ENCODE assay signal across 15 cellular contexts in the genomic region with DNA sequence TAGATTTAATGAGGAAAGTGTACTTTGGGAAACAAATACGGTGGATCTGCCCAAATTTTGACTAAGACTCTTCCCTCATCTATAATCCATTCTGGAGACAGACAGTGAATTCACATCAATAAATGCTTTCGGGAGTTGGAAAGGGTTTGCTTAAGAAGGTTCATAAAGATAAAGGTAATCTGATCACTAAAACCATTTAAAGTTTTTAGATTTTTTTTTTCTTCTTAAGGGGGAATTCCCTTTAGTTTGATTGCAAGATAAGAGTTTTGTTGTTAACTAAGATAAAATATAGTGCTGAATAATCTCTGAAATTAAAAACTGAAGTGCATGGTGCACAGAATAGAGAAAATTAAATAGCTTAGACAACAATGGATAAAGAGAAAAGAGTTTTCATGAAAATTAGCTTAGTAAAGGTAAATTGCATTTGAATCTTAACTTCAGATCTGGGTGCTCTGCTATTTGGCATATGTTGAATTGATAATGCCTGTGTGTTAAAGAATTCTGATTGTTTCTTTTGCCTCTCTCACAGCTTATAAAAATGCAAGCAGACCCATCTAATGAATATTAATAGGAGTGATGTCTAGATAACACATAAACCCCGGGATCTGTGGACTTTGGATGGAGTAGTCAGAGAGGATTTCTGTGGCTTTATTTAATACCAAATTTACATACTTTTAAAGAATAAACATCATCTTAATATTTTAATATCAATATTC.
DNase-seq lines count a peak whose midpoint lies in the region; ATAC-seq and TF ChIP-seq lines count a peak whose summit lies in the region.
"Had no signal": no experiment of that assay in that cellular context is flagged by ENCODE, and none has a peak within 500 bp of the region (broad histone marks: within the 10 kb centered on the region; RNA-seq: fewer than 3 reads in every experiment).

No MANE protein-coding gene starts in this region.

- H3K27me3 Mint-ChIP-seq in GM23338 (ENCODE audit: insufficient read depth, low read depth, poor library complexity) (no peaks in the 10 kb centered on the region), T-helper 17 cell (no peaks in the 10 kb centered on the region)

- DNase-seq in GM23338 (ENCODE audit: low spot score) = no peak
- DNase-seq in NCI-H526 (lab: John Stamatoyannopoulos, UW) = peak; percentile 33 to 55
- DNase-seq in smooth muscle cell (lab: John Stamatoyannopoulos, UW; ENCODE audit: unreplicated experiment) = no peak
- DNase-seq in T-helper 17 cell = no peak
- DNase-seq in neuronal stem cell (ENCODE audit: low spot score) = no peak
- no peak for DNase-seq in epidermal melanocyte (ENCODE audit: insufficient read length, low spot score)
- DNase-seq: DMS153, HFFc6, KBM-7, NCI-H1436 treated with DMSO at 0.1 percent for 48 hours, NCI-H2029 treated with DMSO at 0.1 percent for 48 hours, NCI-H2171 treated with DMSO at 0.1 percent for 48 hours, NCI-H446 treated with DMSO at 0.1 percent for 48 hours had no signal

- H3K4ac ChIP-seq in neuronal stem cell (ENCODE audit: low read length) = no peak overlapping the region

- H3K23ac ChIP-seq in neuronal stem cell (ENCODE audit: low read depth, low read length, poor library complexity) = no peak overlapping the region

- H3K79me1 ChIP-seq in neuronal stem cell (ENCODE audit: low read depth, low read length) = no peaks in the 10 kb centered on the region

- H3K36me3 ChIP-seq in GM23338 (ENCODE audit: insufficient read depth) (no peaks in the 10 kb centered on the region), muscle layer of colon (ENCODE audit: insufficient read depth, low read length) (peaks cover 8% of the 10 kb centered on the region), smooth muscle cell (ENCODE audit: low read depth) (no peaks in the 10 kb centered on the region), neuronal stem cell (replicated peaks in 1 of 2; ENCODE audit: control insufficient read depth in 2 of 2, insufficient read depth in 2 of 2, low read length in 2 of 2) (no peaks in the 10 kb centered on the region)

- 19% methylated on average over 3 of the region's 3 CpGs for WGBS in smooth muscle cell (ENCODE audit: low lambda C conversion rate)
- no CpG with 5 or more reads among the region's 3 CpGs for WGBS in neuronal stem cell (ENCODE audit: extremely low coverage in 2 of 2, insufficient read length in 2 of 2, insufficient replicate concordance in 1 of 2), 2 donors

- no peak overlapping the region for H2AK5ac ChIP-seq in neuronal stem cell (ENCODE audit: low read depth, low read length)

- TF ChIP-seq CTCF in GM23338 (conservative IDR thresholded peaks at IDR 0.05; ENCODE audit: low read depth in 2 of 2) (no peak), smooth muscle cell (IDR thresholded peaks at IDR 0.05; ENCODE audit: borderline replicate concordance, insufficient read depth, poor library complexity, severe bottlenecking) (no peak)

- H3K9ac ChIP-seq in muscle layer of colon (ENCODE audit: low read length) = no peak overlapping the region
- no peak overlapping the region for H3K9ac ChIP-seq in smooth muscle cell (ENCODE audit: low read depth)
- no peak overlapping the region for H3K9ac ChIP-seq in neuronal stem cell (ENCODE audit: low read depth, low read length, poor library complexity)

- H2AFZ ChIP-seq in GM23338 (0 out of 2 replicates have a peak overlapping the region, but pooled peaks have one; percentile 8), smooth muscle cell (ENCODE audit: low read depth) (no peak overlapping the region), neuronal stem cell (ENCODE audit: low read length) (no peak overlapping the region)

- H3K9me2 ChIP-seq in GM23338 (ENCODE audit: insufficient read depth) = no peaks in the 10 kb centered on the region

- H3K4me1 ChIP-seq in GM23338 (ENCODE audit: insufficient read depth) (peaks cover 18% of the 10 kb centered on the region), muscle layer of colon (ENCODE audit: insufficient read depth, low read length) (peaks cover 88% of the 10 kb centered on the region), smooth muscle cell (ENCODE audit: low read depth) (peaks cover 39% of the 10 kb centered on the region), neuronal stem cell (ENCODE audit: control insufficient read depth in 2 of 2, insufficient read depth in 1 of 2, low read depth in 1 of 2, low read length in 2 of 2) (peaks cover 2 to 31% of the 10 kb centered on the region in 2 donors)

- no peak overlapping the region for H3K27ac Mint-ChIP-seq in GM23338
- H3K27ac Mint-ChIP-seq in T-helper 17 cell = no peak overlapping the region

- no peaks in the 10 kb centered on the region for H4K20me1 ChIP-seq in GM23338 (replicated peaks; ENCODE audit: insufficient read depth)
- H4K20me1 ChIP-seq in smooth muscle cell (ENCODE audit: low read depth) = peaks cover 7% of the 10 kb centered on the region

- H3K79me2 ChIP-seq in GM23338 (replicated peaks; ENCODE audit: insufficient read depth) (no peaks in the 10 kb centered on the region), smooth muscle cell (ENCODE audit: low read depth) (no peaks in the 10 kb centered on the region)

- no peak overlapping the region for H4K8ac ChIP-seq in neuronal stem cell (ENCODE audit: low read depth, low read length)

- no peak overlapping the region for H2BK5ac ChIP-seq in neuronal stem cell (ENCODE audit: low read length)

- H3K36me3 Mint-ChIP-seq in GM23338 (ENCODE audit: low read depth) (no peaks in the 10 kb centered on the region), T-helper 17 cell (ENCODE audit: low read depth) (no peaks in the 10 kb centered on the region)

- H3K27ac ChIP-seq in GM23338 (ENCODE audit: low read depth) = no peak overlapping the region
- peak overlapping the region; percentile 47 for H3K27ac ChIP-seq in muscle layer of colon (ENCODE audit: low read depth, low read length)
- no peak overlapping the region for H3K27ac ChIP-seq in smooth muscle cell (ENCODE audit: low read depth)
- H3K27ac ChIP-seq in neuronal stem cell (replicated peaks; ENCODE audit: low read length) = no peak overlapping the region
- H3K27ac ChIP-seq: C4-2B had no signal

- H3K4me2 ChIP-seq in GM23338 (no peak overlapping the region), smooth muscle cell (peak overlapping the region; percentile 4), neuronal stem cell (ENCODE audit: insufficient read depth, low read length, poor library complexity, severe bottlenecking) (no peak overlapping the region)

- no peak overlapping the region for H2BK120ac ChIP-seq in neuronal stem cell (ENCODE audit: low read depth, low read length)

- no peaks in the 10 kb centered on the region for H3F3A ChIP-seq in GM23338 (replicated peaks; ENCODE audit: low read depth)
- H3F3A ChIP-seq in smooth muscle cell (ENCODE audit: low read depth) = no peaks in the 10 kb centered on the region

- H2BK12ac ChIP-seq in neuronal stem cell (ENCODE audit: low read length) = no peak overlapping the region

- no peak overlapping the region for H3K14ac ChIP-seq in neuronal stem cell (ENCODE audit: low read length)

- H2BK15ac ChIP-seq in neuronal stem cell (ENCODE audit: low read length) = no peak overlapping the region

- ATAC-seq in GM23338 = no peak
- ATAC-seq in T-helper 17 cell = no peak

- H3K27me3 ChIP-seq in GM23338 (ENCODE audit: insufficient read depth) (no peaks in the 10 kb centered on the region), muscle layer of colon (ENCODE audit: control insufficient read depth in 1 of 2, insufficient read depth in 2 of 2, low read length in 2 of 2) (no peaks in the 10 kb centered on the region), smooth muscle cell (ENCODE audit: low read depth) (no peaks in the 10 kb centered on the region), neuronal stem cell (ENCODE audit: control insufficient read depth in 3 of 3, insufficient read depth in 3 of 3, low read depth in 1 of 3, low read length in 3 of 3) (no peaks in the 10 kb centered on the region)

- H3K4me3 ChIP-seq in GM23338 (no peak overlapping the region), muscle layer of colon (ENCODE audit: low read depth in 1 of 2, low read length in 2 of 2) (no peak overlapping the region), smooth muscle cell (no peak overlapping the region), neuronal stem cell (ENCODE audit: low read length in 2 of 2) (no peak overlapping the region)

- H4K91ac ChIP-seq in neuronal stem cell (ENCODE audit: low read depth, low read length, poor library complexity) = no peak overlapping the region

- H3K4me1 Mint-ChIP-seq in GM23338 (peaks cover 24% of the 10 kb centered on the region), T-helper 17 cell (no peaks in the 10 kb centered on the region)

- no peak overlapping the region for H3K18ac ChIP-seq in neuronal stem cell (ENCODE audit: low read length)

- no peaks in the 10 kb centered on the region for H3K9me3 Mint-ChIP-seq in GM23338
- H3K9me3 Mint-ChIP-seq: HFFc6 had no signal

- no peak overlapping the region for H3K4me3 Mint-ChIP-seq in GM23338
- H3K4me3 Mint-ChIP-seq in T-helper 17 cell = no peak overlapping the region
- H3K4me3 Mint-ChIP-seq: HFFc6 had no signal

- H3K9me3 ChIP-seq in muscle layer of colon (ENCODE audit: low read length) (no peaks in the 10 kb centered on the region), smooth muscle cell (replicated peaks; ENCODE audit: low read depth) (no peaks in the 10 kb centered on the region), T-helper 17 cell (ENCODE audit: control insufficient read depth, low read length, poor library complexity, severe bottlenecking) (no peaks in the 10 kb centered on the region), neuronal stem cell (replicated peaks in 1 of 2; ENCODE audit: control insufficient read depth in 2 of 2, insufficient read depth in 1 of 2, low read depth in 1 of 2, low read length in 2 of 2) (no peaks in the 10 kb centered on the region)

TF ChIP-seq in GM23338, 12 proteins besides CTCF, POLR2A, EP300 and RAD21 (continues in another document):
- no peak for TF ChIP-seq EZH2 (IDR thresholded peaks at IDR 0.05; ENCODE audit: low read depth, unreplicated experiment)

Comparison
In these comparisons a context has a peak if more than half of its experiments do, and no peak if none do; other contexts are left out.
1. DNase-seq: peak in NCI-H526 (2 of 2); none in GM23338 (single experiment), smooth muscle cell (single experiment), T-helper 17 cell (0 of 3), neuronal stem cell (single experiment) and epidermal melanocyte (single experiment).